Comparison of ENCODE assay signal across 8 cellular contexts in genomic region chr19:40466219-40467006, GRCh38. TPM values are rescaled to one million over a fixed set of nuclear protein-coding genes. Genes with fewer than 3 reads are reported as not detected.
DNase-seq lines count a peak whose midpoint lies in the region; ATAC-seq and TF ChIP-seq lines count a peak whose summit lies in the region.

TSS of gene SPTBN4 (plus strand) at chr19:40467001. CDS start at chr19:40472622, 5,621 bp downstream.

- no peak within 1 kb of the TSS for H2AFZ ChIP-seq in neuron (ENCODE audit: low read depth, low read length)

- ATAC-seq in GM18870 (IDR thresholded peaks at IDR 0.05; ENCODE audit: unreplicated experiment) = peak; percentile 36
- ATAC-seq in HG03432 (IDR thresholded peaks at IDR 0.05; ENCODE audit: unreplicated experiment) = peak; percentile 27
- ATAC-seq in activated CD8-positive, alpha-beta memory T cell treated with anti-CD3 and anti-CD28 coated beads, Interleukin-2, amount 10 ng/mL, durations not matched to agents 7 days and 5 days = no peak
- no peak for ATAC-seq in HG02973 (IDR thresholded peaks at IDR 0.05; ENCODE audit: unreplicated experiment)

- H3K36me3 ChIP-seq in esophagus (ENCODE audit: control insufficient read depth in 2 of 2, insufficient read depth in 2 of 2, low read length in 1 of 2) = no peaks in the 10 kb centered on the region
- H3K36me3 ChIP-seq in neuron (ENCODE audit: insufficient read depth, low read length) = no peaks in the 10 kb centered on the region
- H3K36me3 ChIP-seq in suprapubic skin = no peaks in the 10 kb centered on the region

- H3K27ac Mint-ChIP-seq in activated CD8-positive, alpha-beta memory T cell treated with anti-CD3 and anti-CD28 coated beads, Interleukin-2, amount 10 ng/mL, durations not matched to agents 7 days and 5 days = peak within 1 kb of the TSS; percentile 34

- no peaks in the 10 kb centered on the region for H3K9me3 ChIP-seq in esophagus (ENCODE audit: control insufficient read depth in 2 of 2, insufficient read depth in 1 of 2, low read depth in 1 of 2, low read length in 1 of 2)
- H3K9me3 ChIP-seq in neuron (ENCODE audit: low read length) = no peaks in the 10 kb centered on the region
- H3K9me3 ChIP-seq in suprapubic skin = no peaks in the 10 kb centered on the region

- DNase-seq in activated CD8-positive, alpha-beta memory T cell treated with anti-CD3 and anti-CD28 coated beads, Interleukin-2, amount 10 ng/mL, durations not matched to agents 7 days and 5 days = peak; percentile 81
- DNase-seq in suprapubic skin (ENCODE audit: low spot score in 2 of 2) = peak; percentile 76 to 85
- DNase-seq in NOMO-1 (lab: John Stamatoyannopoulos, UW; ENCODE audit: unreplicated experiment in 2 of 2) = no peak

- H3K36me3 Mint-ChIP-seq in activated CD8-positive, alpha-beta memory T cell treated with anti-CD3 and anti-CD28 coated beads, Interleukin-2, amount 10 ng/mL, durations not matched to agents 7 days and 5 days = no peaks in the 10 kb centered on the region

- 8 to 9% methylated on average over 44 to 53 of the region's 53 CpGs for WGBS in esophagus, 2 donors
- 12% methylated on average over 21 of the region's 53 CpGs for WGBS in suprapubic skin

- H3K4me1 ChIP-seq in esophagus (ENCODE audit: control insufficient read depth in 2 of 2, insufficient read depth in 2 of 2, low read length in 1 of 2) = peaks cover 4 to 8% of the 10 kb centered on the region in 2 donors
- peaks cover 15% of the 10 kb centered on the region for H3K4me1 ChIP-seq in neuron (ENCODE audit: insufficient read depth, low read length)
- H3K4me1 ChIP-seq in suprapubic skin = peaks cover 42% of the 10 kb centered on the region

- no peak for TF ChIP-seq POLR2A in suprapubic skin (IDR thresholded peaks at IDR 0.05)

- no peak for TF ChIP-seq CTCF in suprapubic skin (IDR thresholded peaks at IDR 0.05)

- peaks cover 34% of the 10 kb centered on the region for H3K4me1 Mint-ChIP-seq in activated CD8-positive, alpha-beta memory T cell treated with anti-CD3 and anti-CD28 coated beads, Interleukin-2, amount 10 ng/mL, durations not matched to agents 7 days and 5 days

- H3K4me3 ChIP-seq in esophagus (ENCODE audit: low read depth in 1 of 2, low read length in 2 of 2) = peak within 1 kb of the TSS; percentile 49
- H3K4me3 ChIP-seq in neuron (ENCODE audit: low read length) = peak within 1 kb of the TSS; percentile 34
- H3K4me3 ChIP-seq in suprapubic skin = peak within 1 kb of the TSS; percentile 76

- no peak for TF ChIP-seq EP300 in suprapubic skin (IDR thresholded peaks at IDR 0.05)

- CTCF ChIA-PET in activated CD8-positive, alpha-beta memory T cell treated with anti-CD3 and anti-CD28 coated beads, Interleukin-2, amount 10 ng/mL, durations not matched to agents 7 days and 5 days (lab: Charles Lee) = interaction anchor here (0.8 to 5.0 kb wide), 20 partner anchors 10 to 169 kb away, joined by 3 to 57 read pairs (median 6); partner anchors contain the start of genes LTBP4, SERTAD1 and SERTAD3

- peak within 1 kb of the TSS; percentile 79 for H3K4me3 Mint-ChIP-seq in activated CD8-positive, alpha-beta memory T cell treated with anti-CD3 and anti-CD28 coated beads, Interleukin-2, amount 10 ng/mL, durations not matched to agents 7 days and 5 days

- H3K27ac ChIP-seq in esophagus (ENCODE audit: low read depth in 2 of 2, low read length in 1 of 2) (peak within 1 kb of the TSS; percentile 75 to 90), suprapubic skin (peak within 1 kb of the TSS; percentile 97)

- peaks cover 23% of the 10 kb centered on the region for H3K27me3 Mint-ChIP-seq in activated CD8-positive, alpha-beta memory T cell treated with anti-CD3 and anti-CD28 coated beads, Interleukin-2, amount 10 ng/mL, durations not matched to agents 7 days and 5 days

- H3K27me3 ChIP-seq in esophagus (ENCODE audit: control insufficient read depth in 1 of 2, insufficient read depth in 2 of 2, low read length in 2 of 2) (no peaks in the 10 kb centered on the region), neuron (ENCODE audit: insufficient read depth, low read length) (peaks cover 22% of the 10 kb centered on the region), suprapubic skin (no peaks in the 10 kb centered on the region)

- H3K9me3 Mint-ChIP-seq in activated CD8-positive, alpha-beta memory T cell treated with anti-CD3 and anti-CD28 coated beads, Interleukin-2, amount 10 ng/mL, durations not matched to agents 7 days and 5 days (ENCODE audit: low read depth) = no peaks in the 10 kb centered on the region

RNA-seq across cellular contexts. Expression of gene SPTBN4, which starts in this region (rescaled TPM):
- under 1 TPM; 0.30 to 0.44 TPM for total RNA-seq in activated CD8-positive, alpha-beta memory T cell treated with anti-CD3 and anti-CD28 coated beads, Interleukin-2, amount 10 ng/mL, durations not matched to agents 7 days and 5 days
- 1 to 10 TPM in 1 of 2 donors, under 1 TPM in 1; 0.68 to 1.2 TPM for polyA plus RNA-seq in esophagus
- total RNA-seq in suprapubic skin = 1 to 10 TPM in 1 of 4 donors, under 1 TPM in 3; 0.30 to 1.2 (median 0.71) TPM

Comparison
In these comparisons a context has a peak if more than half of its experiments do, and no peak if none do; other contexts are left out.
1. Peak in DNase-seq in activated CD8-positive, alpha-beta memory T cell treated with anti-CD3 and anti-CD28 coated beads, Interleukin-2, amount 10 ng/mL, durations not matched to agents 7 days and 5 days; RNA of the gene not detected or under 1 TPM.
2. ATAC-seq: peak in GM18870 (single experiment) and HG03432 (single experiment); none in activated CD8-positive, alpha-beta memory T cell treated with anti-CD3 and anti-CD28 coated beads, Interleukin-2, amount 10 ng/mL, durations not matched to agents 7 days and 5 days (single experiment) and HG02973 (single experiment).
3. DNase-seq: peak in suprapubic skin (2 of 2); none in NOMO-1 (0 of 2).
4. Peak in every context shown above with its lines, with median percentiles within 50 percentile points of each other: H3K4me3 ChIP-seq.